ENCODE assay signal across 9 cellular contexts in genomic region chr3:13650210-13651056, GRCh38.
DNase-seq lines count a peak whose midpoint lies in the region; ATAC-seq and TF ChIP-seq lines count a peak whose summit lies in the region.
"Had no signal": no experiment of that assay in that cellular context is flagged by ENCODE, and none has a peak within 500 bp of the region (broad histone marks: within the 10 kb centered on the region; RNA-seq: fewer than 3 reads in every experiment).

No MANE protein-coding gene starts in this region.

- peaks cover 20% of the 10 kb centered on the region for H3K27me3 ChIP-seq in lower lobe of right lung (ENCODE audit: low read depth)

- H3K27me3 Mint-ChIP-seq in Calu3 (ENCODE audit: unreplicated experiment), result peaks cover 46% of the 10 kb centered on the region

- CTCF ChIA-PET in Calu3 (lab: Charles Lee), result interaction anchor here (0.6 to 8.3 kb wide), 2 partner anchors 155 to 181 kb away, joined by 3 to 111 read pairs; no protein-coding TSS in a partner anchor

- peaks cover 7% of the 10 kb centered on the region for H3K4me1 Mint-ChIP-seq in Calu3 (ENCODE audit: low read depth, unreplicated experiment)

- no peaks in the 10 kb centered on the region for H3K36me3 ChIP-seq in lower lobe of right lung

- DNase-seq in Calu3 (peak; percentile 88), NCI-H2227 treated with DMSO at 0.1 percent for 48 hours (lab: John Stamatoyannopoulos, UW) (peak; percentile 54), dedifferentiated amniotic fluid mesenchymal stem cell (ENCODE audit: extremely low spot score) (peak; percentile 29), lower lobe of right lung (peak; percentile 86), DMS79 (lab: John Stamatoyannopoulos, UW) (no peak)
- peak; percentile 57 to 65 for DNase-seq in activated CD4-positive, alpha-beta T cell treated with anti-CD3 and anti-CD28 coated beads, Interleukin-2, amount 50 U/mL, for 4 hours
- peak; percentile 57 to 59 (median 59) for DNase-seq in stimulated activated CD4-positive, alpha-beta T cell treated with anti-CD3 and anti-CD28 coated beads, TNF-alpha, amount 100 ng/mL, for 48 hours (ENCODE audit: low read depth in 3 of 3)

- H3K4me1 ChIP-seq in lower lobe of right lung, result peaks cover 22% of the 10 kb centered on the region

- no peaks in the 10 kb centered on the region for H3K36me3 Mint-ChIP-seq in Calu3 (ENCODE audit: insufficient read depth, unreplicated experiment)

- no peak overlapping the region for H3K27ac ChIP-seq in lower lobe of right lung
- H3K27ac ChIP-seq: epithelial cell of prostate had no signal

- TF ChIP-seq CTCF in Calu3 (IDR thresholded peaks at IDR 0.05; ENCODE audit: unreplicated experiment), result peak; percentile 97
- TF ChIP-seq CTCF in lower lobe of right lung (IDR thresholded peaks at IDR 0.05), result peak; percentile 100

- intact Hi-C loops in Calu3 (cut with micrococcal nuclease; ENCODE audit: unreplicated experiment) (loop anchor here (10.0 kb wide), 1 partner anchor 474 kb away; the partner anchor contains the start of genes CHCHD4 and TMEM43), lower lobe of right lung (cut with DNase I) (loop anchor here (10.0 kb wide), 1 partner anchor 234 kb away; the partner anchor contains the start of gene WNT7A)

- H3K9me3 ChIP-seq in lower lobe of right lung, result no peaks in the 10 kb centered on the region

- ATAC-seq in GM21786 (IDR thresholded peaks at IDR 0.05; ENCODE audit: unreplicated experiment) (peak; percentile 52), lower lobe of right lung (peak; percentile 85 to 87)

- peak overlapping the region; percentile 15 for H3K4me3 ChIP-seq in lower lobe of right lung

- no peaks in the 10 kb centered on the region for H3K9me3 Mint-ChIP-seq in Calu3 (ENCODE audit: low read depth, unreplicated experiment)

- H3K4me3 Mint-ChIP-seq in Calu3 (ENCODE audit: low read depth, unreplicated experiment), result no peak overlapping the region

- BruUV-seq in Calu3 (replicated peaks; lab: Mats Ljungman, UMichigan), result no TSS peak

- H3K27ac Mint-ChIP-seq in Calu3 (ENCODE audit: unreplicated experiment), result no peak overlapping the region
